Comparison of ENCODE assay signal across 8 cellular contexts in the genomic region with DNA sequence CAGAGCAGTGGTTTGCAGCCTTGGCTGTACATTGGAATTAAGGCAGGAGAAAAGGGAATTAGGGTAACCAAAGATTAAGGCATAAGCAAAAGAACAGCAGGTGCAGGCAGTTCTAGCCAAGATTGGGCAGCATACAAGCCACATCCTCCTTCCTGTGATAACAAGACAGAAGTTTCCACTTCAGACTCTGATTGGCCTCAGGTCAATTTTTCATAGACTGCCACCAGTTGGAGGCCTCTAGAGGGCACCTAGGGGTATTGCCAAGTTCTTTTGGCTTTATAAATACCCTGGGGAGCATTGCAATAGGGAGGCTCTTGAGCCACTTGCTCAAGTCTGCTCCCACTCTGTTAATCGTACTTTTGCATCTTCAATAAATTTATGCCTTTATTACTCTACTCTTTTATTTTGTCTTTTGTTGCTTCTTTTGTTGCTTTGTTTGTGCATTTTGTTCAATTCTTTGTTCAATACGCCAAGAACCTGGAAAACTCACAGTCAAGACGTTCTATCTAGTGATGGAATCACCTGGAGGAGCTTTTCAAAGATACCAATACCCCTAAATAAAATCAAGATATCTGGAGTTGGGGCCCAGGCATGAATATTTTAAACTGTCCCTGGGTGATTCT. TPM values are rescaled to one million over a fixed set of nuclear protein-coding genes. Genes with fewer than 3 reads are reported as not detected.
DNase-seq lines count a peak whose midpoint lies in the region; ATAC-seq, FAIRE-seq and TF ChIP-seq lines count a peak whose summit lies in the region.

No MANE protein-coding gene starts in this region.

- H3K4me3 Mint-ChIP-seq in CD14-positive monocyte, result no peak overlapping the region

- H3K4me1 Mint-ChIP-seq in CD14-positive monocyte, result no peaks in the 10 kb centered on the region

- no peak overlapping the region for H3K27ac ChIP-seq in kidney (ENCODE audit: low read depth in 2 of 2, low read length in 2 of 2)

- H3K9me3 ChIP-seq in kidney (ENCODE audit: control insufficient read depth in 1 of 2, low read length in 2 of 2), result no peaks in the 10 kb centered on the region

- no peak overlapping the region for H3K27ac Mint-ChIP-seq in CD14-positive monocyte
- peak overlapping the region in 1 of 2 donors; percentile 2 for H3K27ac Mint-ChIP-seq in activated naive CD4-positive, alpha-beta T cell treated with anti-CD3 and anti-CD28 coated beads, Interleukin-2, amount 50 U/mL, for 72 hours

- no peak overlapping the region for H3K4me3 ChIP-seq in kidney (ENCODE audit: low read length in 2 of 2)

- TF ChIP-seq CTCF in CD14-positive monocyte (IDR thresholded peaks at IDR 0.05) (peak; percentile 70), kidney (IDR thresholded peaks at IDR 0.05; ENCODE audit: borderline replicate concordance, extremely low read depth, insufficient read depth) (peak; percentile 31)

- intact Hi-C loops in CD14-positive monocyte (cut with micrococcal nuclease), result loop anchor here in 1 of 2 donors (10.0 kb wide), 1 partner anchor 132 kb away; no protein-coding TSS in a partner anchor
- intact Hi-C loops in kidney (cut with DNase I), result no loop called here

- H3K9me3 Mint-ChIP-seq in CD14-positive monocyte, result no peaks in the 10 kb centered on the region
- peaks cover 0 to 3% of the 10 kb centered on the region in 2 donors for H3K9me3 Mint-ChIP-seq in activated naive CD4-positive, alpha-beta T cell treated with anti-CD3 and anti-CD28 coated beads, Interleukin-2, amount 50 U/mL, for 72 hours

- DNase-seq in CD14-positive monocyte (ENCODE audit: low spot score), result no peak
- DNase-seq in HT1080 (ENCODE audit: low read depth), result peak; percentile 60
- peak in 1 of 2 donors; percentile 64 for DNase-seq in activated naive CD4-positive, alpha-beta T cell treated with anti-CD3 and anti-CD28 coated beads, Interleukin-2, amount 50 U/mL, for 72 hours (ENCODE audit: low spot score in 2 of 2)
- no peak for DNase-seq in kidney
- peak; percentile 21 to 41 for DNase-seq in stimulated activated CD8-positive, alpha-beta memory T cell treated with anti-CD3 and anti-CD28 coated beads, Interleukin-7, amount 100 ng/mL, for 1 hour (ENCODE audit: low read depth in 2 of 2)
- DNase-seq in NCI-H2227 treated with DMSO at 0.1 percent for 48 hours (lab: John Stamatoyannopoulos, UW), result no peak

- peaks cover 5 to 8% (median 5%) of the 10 kb centered on the region in 3 donors for H3K27me3 Mint-ChIP-seq in CD14-positive monocyte (ENCODE audit: low read depth in 3 of 3)

- ATAC-seq in GM19324 (IDR thresholded peaks at IDR 0.05; ENCODE audit: low FRiP score, unreplicated experiment) (peak; percentile 90), SK-N-SH treated with all-trans-retinoic acid at 6 μM for 48 hours (peak; percentile 97)
- peak; percentile 80 to 97 for ATAC-seq in activated naive CD4-positive, alpha-beta T cell treated with anti-CD3 and anti-CD28 coated beads, Interleukin-2, amount 50 U/mL, for 72 hours

- FAIRE-seq in kidney (lab: Jason Lieb, UNC), result no peak

- no peak overlapping the region for H3K9ac ChIP-seq in kidney (ENCODE audit: low read length in 2 of 2)

- H3K36me3 Mint-ChIP-seq in CD14-positive monocyte, result no peaks in the 10 kb centered on the region
- H3K36me3 Mint-ChIP-seq in activated naive CD4-positive, alpha-beta T cell treated with anti-CD3 and anti-CD28 coated beads, Interleukin-2, amount 50 U/mL, for 72 hours, result no peaks in the 10 kb centered on the region

- no peaks in the 10 kb centered on the region for H3K4me1 ChIP-seq in kidney (ENCODE audit: control insufficient read depth in 1 of 2, insufficient read depth in 1 of 2, low read depth in 1 of 2, low read length in 2 of 2)

- H3K36me3 ChIP-seq in kidney (ENCODE audit: control insufficient read depth in 1 of 2, insufficient read depth in 2 of 2, low read length in 2 of 2), result no peaks in the 10 kb centered on the region

TF ChIP-seq in SK-N-SH treated with all-trans-retinoic acid at 6 μM for 48 hours, 23 proteins besides CTCF, POLR2A, EP300 and RAD21:
- TF ChIP-seq SNAI2 (CRISPR knock-in tag; IDR thresholded peaks at IDR 0.05), result no peak
- TF ChIP-seq, protein P1, sequence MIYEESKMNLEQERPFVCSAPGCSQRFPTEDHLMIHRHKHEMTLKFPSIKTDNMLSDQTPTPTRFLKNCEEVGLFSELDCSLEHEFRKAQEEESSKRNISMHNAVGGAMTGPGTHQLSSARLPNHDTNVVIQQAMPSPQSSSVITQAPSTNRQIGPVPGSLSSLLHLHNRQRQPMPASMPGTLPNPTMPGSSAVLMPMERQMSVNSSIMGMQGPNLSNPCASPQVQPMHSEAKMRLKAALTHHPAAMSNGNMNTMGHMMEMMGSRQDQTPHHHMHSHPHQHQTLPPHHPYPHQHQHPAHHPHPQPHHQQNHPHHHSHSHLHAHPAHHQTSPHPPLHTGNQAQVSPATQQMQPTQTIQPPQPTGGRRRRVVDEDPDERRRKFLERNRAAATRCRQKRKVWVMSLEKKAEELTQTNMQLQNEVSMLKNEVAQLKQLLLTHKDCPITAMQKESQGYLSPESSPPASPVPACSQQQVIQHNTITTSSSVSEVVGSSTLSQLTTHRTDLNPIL (CRISPR knock-in tag; IDR thresholded peaks at IDR 0.05; ENCODE audit: low read depth), result no peak
- no peak for TF ChIP-seq ZC3H10 (CRISPR knock-in tag; IDR thresholded peaks at IDR 0.05)
- TF ChIP-seq ZNF8 (CRISPR knock-in tag; IDR thresholded peaks at IDR 0.05), result no peak
- no peak for TF ChIP-seq OSR1 (CRISPR knock-in tag; IDR thresholded peaks at IDR 0.05)
- TF ChIP-seq ZNF70 (CRISPR knock-in tag; IDR thresholded peaks at IDR 0.05), result no peak
- TF ChIP-seq, protein P2, sequence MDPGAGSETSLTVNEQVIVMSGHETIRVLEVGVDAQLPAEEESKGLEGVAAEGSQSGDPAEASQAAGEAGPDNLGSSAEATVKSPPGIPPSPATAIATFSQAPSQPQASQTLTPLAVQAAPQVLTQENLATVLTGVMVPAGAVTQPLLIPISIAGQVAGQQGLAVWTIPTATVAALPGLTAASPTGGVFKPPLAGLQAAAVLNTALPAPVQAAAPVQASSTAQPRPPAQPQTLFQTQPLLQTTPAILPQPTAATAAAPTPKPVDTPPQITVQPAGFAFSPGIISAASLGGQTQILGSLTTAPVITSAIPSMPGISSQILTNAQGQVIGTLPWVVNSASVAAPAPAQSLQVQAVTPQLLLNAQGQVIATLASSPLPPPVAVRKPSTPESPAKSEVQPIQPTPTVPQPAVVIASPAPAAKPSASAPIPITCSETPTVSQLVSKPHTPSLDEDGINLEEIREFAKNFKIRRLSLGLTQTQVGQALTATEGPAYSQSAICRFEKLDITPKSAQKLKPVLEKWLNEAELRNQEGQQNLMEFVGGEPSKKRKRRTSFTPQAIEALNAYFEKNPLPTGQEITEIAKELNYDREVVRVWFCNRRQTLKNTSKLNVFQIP (CRISPR knock-in tag; IDR thresholded peaks at IDR 0.05; ENCODE audit: borderline replicate concordance, low read depth), result no peak
- TF ChIP-seq RARB (CRISPR knock-in tag; IDR thresholded peaks at IDR 0.05), result no peak
- TF ChIP-seq TCF4 (CRISPR knock-in tag; IDR thresholded peaks at IDR 0.05; ENCODE audit: borderline replicate concordance), result no peak
- TF ChIP-seq BACH2 (CRISPR knock-in tag; IDR thresholded peaks at IDR 0.05; ENCODE audit: borderline replicate concordance), result no peak
- no peak for TF ChIP-seq ZFP30 (CRISPR knock-in tag; IDR thresholded peaks at IDR 0.05)
- no peak for TF ChIP-seq ARNTL (CRISPR knock-in tag; IDR thresholded peaks at IDR 0.05; ENCODE audit: borderline replicate concordance, low read depth)
- TF ChIP-seq CSRNP3 (CRISPR knock-in tag; IDR thresholded peaks at IDR 0.05), result no peak
- no peak for TF ChIP-seq TOX (CRISPR knock-in tag; IDR thresholded peaks at IDR 0.05; ENCODE audit: borderline replicate concordance)

RNA-seq across cellular contexts. Expression of gene FMN1, which starts 32.2 kb away (rescaled TPM):
- under 1 TPM; 0.28 to 0.34 TPM for polyA plus RNA-seq in CD14-positive monocyte
- 3.4 and 3.8 TPM in 2 replicates for total RNA-seq in HT1080 (2014; rRNA removed; shearing (Covaris generic))
- polyA plus RNA-seq in HT1080 (2015; cell fraction: cytosol; rRNA removed), result 1.8 and 2.3 TPM in 2 replicates
- polyA plus RNA-seq in HT1080 (2015; cell fraction: nucleus; rRNA removed), result 3.8 and 4.2 TPM in 2 replicates
- total RNA-seq in activated naive CD4-positive, alpha-beta T cell treated with anti-CD3 and anti-CD28 coated beads, Interleukin-2, amount 50 U/mL, for 72 hours, result 1 to 10 TPM; 1.1 to 4.5 TPM
- 44.8 TPM for total RNA-seq in kidney
- 0.71 TPM for polyA plus RNA-seq in kidney (ENCODE audit: insufficient read depth, low read depth, low replicate concordance)

Comparison
In these comparisons a context has a peak if more than half of its experiments do, and no peak if none do; other contexts are left out.
1. DNase-seq: peak in HT1080 (single experiment) and stimulated activated CD8-positive, alpha-beta memory T cell treated with anti-CD3 and anti-CD28 coated beads, Interleukin-7, amount 100 ng/mL, for 1 hour (2 of 2); none in CD14-positive monocyte (single experiment), kidney (single experiment) and NCI-H2227 treated with DMSO at 0.1 percent for 48 hours (single experiment).
2. Peak in every context shown above with its lines, with median percentiles within 50 percentile points of each other: ATAC-seq.